ENCODE assay signal across 23 cellular contexts in genomic region chr6:55443238-55444134, GRCh38.
"Had no signal": no experiment of that assay in that cellular context is flagged by ENCODE, and none has a peak within 500 bp of the region (broad histone marks: within the 10 kb centered on the region; RNA-seq: fewer than 3 reads in every experiment).

No MANE protein-coding gene starts in this region.

- ATAC-seq: activated naive CD4-positive, alpha-beta T cell treated with anti-CD3 and anti-CD28 coated beads, Interleukin-2, amount 50 U/mL, for 72 hours; activated T-cell treated with anti-CD3 and anti-CD28 coated beads, Interleukin-2, amount 50 U/mL, for 72 hours; WTC11 had no signal

- H3K4me3 ChIP-seq: esophagus squamous epithelium, lung, skin epidermis, suprapubic skin had no signal

- H3K4me1 ChIP-seq: esophagus squamous epithelium, suprapubic skin had no signal

- H3K4me1 Mint-ChIP-seq: activated CD4-positive, alpha-beta T cell treated with anti-CD3 and anti-CD28 coated beads, Interleukin-2, amount 10 ng/mL, durations not matched to agents 7 days and 5 days; brain; central memory CD8-positive, alpha-beta T cell; immature natural killer cell; WTC11 had no signal

- H3K36me3 Mint-ChIP-seq: activated naive CD4-positive, alpha-beta T cell treated with anti-CD3 and anti-CD28 coated beads, Interleukin-2, amount 50 U/mL, for 72 hours; brain; immature natural killer cell; type B pancreatic cell; WTC11 had no signal

- H3K4me3 Mint-ChIP-seq: activated CD4-positive, alpha-beta T cell treated with anti-CD3 and anti-CD28 coated beads, Interleukin-2, amount 10 ng/mL, durations not matched to agents 7 days and 5 days; activated T-cell treated with anti-CD3 and anti-CD28 coated beads, Interleukin-2, amount 50 U/mL, for 72 hours; brain; central memory CD8-positive, alpha-beta T cell; immature natural killer cell; type B pancreatic cell; WTC11 had no signal

- FAIRE-seq: endothelial cell of umbilical vein had no signal

- H3K27ac Mint-ChIP-seq: activated CD4-positive, alpha-beta T cell treated with anti-CD3 and anti-CD28 coated beads, Interleukin-2, amount 10 ng/mL, durations not matched to agents 7 days and 5 days; activated naive CD4-positive, alpha-beta T cell treated with anti-CD3 and anti-CD28 coated beads, Interleukin-2, amount 50 U/mL, for 72 hours; activated T-cell treated with anti-CD3 and anti-CD28 coated beads, Interleukin-2, amount 50 U/mL, for 72 hours; brain; immature natural killer cell; type B pancreatic cell; WTC11 had no signal

- DNase-seq: activated CD4-positive, alpha-beta T cell treated with anti-CD3 and anti-CD28 coated beads, Interleukin-2, amount 10 ng/mL, durations not matched to agents 7 days and 5 days; activated CD8-positive, alpha-beta memory T cell treated with anti-CD3 and anti-CD28 coated beads, Interleukin-2, amount 50 U/mL, for 48 hours; activated gamma-delta T cell; activated T-cell treated with anti-CD3 and anti-CD28 coated beads, Interleukin-2, amount 50 U/mL, for 72 hours; amniotic stem cell; cortex of kidney; effector CD4-positive, alpha-beta T cell; esophagus squamous epithelium; head of caudate nucleus; immature natural killer cell; stimulated activated CD4-positive, alpha-beta T cell treated with anti-CD3 and anti-CD28 coated beads, Interleukin-15, amount 100 ng/mL, for 24 hours; stimulated activated CD4-positive, alpha-beta T cell treated with anti-CD3 and anti-CD28 coated beads, Interleukin-4, amount 100 ng/mL, for 1 hour; stimulated activated naive CD4-positive, alpha-beta T cell; T-helper 2 cell had no signal

- H3K9me3 ChIP-seq: esophagus squamous epithelium, suprapubic skin had no signal

- H3K36me3 ChIP-seq: esophagus squamous epithelium, suprapubic skin had no signal

- H3K27me3 Mint-ChIP-seq: activated CD4-positive, alpha-beta T cell treated with anti-CD3 and anti-CD28 coated beads, Interleukin-2, amount 10 ng/mL, durations not matched to agents 7 days and 5 days; brain; central memory CD8-positive, alpha-beta T cell; type B pancreatic cell had no signal

- H3K27me3 ChIP-seq: esophagus squamous epithelium, suprapubic skin had no signal

- H3K9me3 Mint-ChIP-seq: activated CD4-positive, alpha-beta T cell treated with anti-CD3 and anti-CD28 coated beads, Interleukin-2, amount 10 ng/mL, durations not matched to agents 7 days and 5 days; activated naive CD4-positive, alpha-beta T cell treated with anti-CD3 and anti-CD28 coated beads, Interleukin-2, amount 50 U/mL, for 72 hours; brain; type B pancreatic cell; WTC11 had no signal

- H3K27ac ChIP-seq: esophagus squamous epithelium, skin epidermis, suprapubic skin had no signal
